ENCODE assay signal across 8 cellular contexts in genomic region chr9:92141144-92142129, GRCh38. TPM values are rescaled to one million over a fixed set of nuclear protein-coding genes. Genes with fewer than 3 reads are reported as not detected.
A peak's percentile ranks its signal among the peaks of the same experiment; 100 is the strongest.
DNase-seq lines count a peak whose midpoint lies in the region; ATAC-seq and TF ChIP-seq lines count a peak whose summit lies in the region.

No MANE protein-coding gene starts in this region.

- POLR2A ChIA-PET in activated CD4-positive, alpha-beta T cell treated with anti-CD3 and anti-CD28 coated beads for 36 hours (lab: Charles Lee) = no interaction called here
- POLR2A ChIA-PET in activated CD4-positive, alpha-beta memory T cell treated with anti-CD3 and anti-CD28 coated beads, Interleukin-2, amount 10 ng/mL, durations not matched to agents 7 days and 5 days (lab: Charles Lee) = interaction anchor here (0.9 to 1.0 kb wide), 2 partner anchors 184 to 493 kb away, joined by 3 read pairs; partner anchors contain the start of gene NOL8

- H3K27me3 ChIP-seq in sigmoid colon = peaks cover 0 to 20% (median 7%) of the 10 kb centered on the region in 3 donors
- H3K27me3 ChIP-seq in SJCRH30 = no peaks in the 10 kb centered on the region

- H3K27ac ChIP-seq in sigmoid colon (peak overlapping the region in 2 of 4 donors; percentile 27 to 41), SJCRH30 (no peak overlapping the region)

- H3K4me1 Mint-ChIP-seq in activated CD4-positive, alpha-beta T cell treated with anti-CD3 and anti-CD28 coated beads for 36 hours = peaks cover 8% of the 10 kb centered on the region
- peaks cover 14% of the 10 kb centered on the region for H3K4me1 Mint-ChIP-seq in activated CD4-positive, alpha-beta memory T cell treated with anti-CD3 and anti-CD28 coated beads, Interleukin-2, amount 10 ng/mL, durations not matched to agents 7 days and 5 days

- peaks cover 0 to 20% (median 16%) of the 10 kb centered on the region in 4 donors for H3K4me1 ChIP-seq in sigmoid colon
- H3K4me1 ChIP-seq in SJCRH30 = peaks cover 12% of the 10 kb centered on the region

- H3K9me3 Mint-ChIP-seq in activated CD4-positive, alpha-beta T cell treated with anti-CD3 and anti-CD28 coated beads for 36 hours (ENCODE audit: low read depth) = no peaks in the 10 kb centered on the region
- H3K9me3 Mint-ChIP-seq in activated CD4-positive, alpha-beta memory T cell treated with anti-CD3 and anti-CD28 coated beads, Interleukin-2, amount 10 ng/mL, durations not matched to agents 7 days and 5 days = no peaks in the 10 kb centered on the region

- H3K9me3 ChIP-seq in sigmoid colon = no peaks in the 10 kb centered on the region
- H3K9me3 ChIP-seq in SJCRH30 (replicated peaks) = no peaks in the 10 kb centered on the region

- peak overlapping the region; percentile 15 to 46 (median 44) for H3K4me3 ChIP-seq in sigmoid colon
- H3K4me3 ChIP-seq in SJCRH30 = no peak overlapping the region

- CTCF ChIA-PET in activated CD4-positive, alpha-beta T cell treated with anti-CD3 and anti-CD28 coated beads for 36 hours (lab: Charles Lee) = interaction anchor here (0.5 to 4.3 kb wide), 22 partner anchors 7 to 902 kb away, joined by 3 to 37 read pairs (median 4); no protein-coding TSS in a partner anchor
- CTCF ChIA-PET in activated CD4-positive, alpha-beta memory T cell treated with anti-CD3 and anti-CD28 coated beads, Interleukin-2, amount 10 ng/mL, durations not matched to agents 7 days and 5 days (lab: Charles Lee) = interaction anchor here (0.6 to 4.1 kb wide), 31 partner anchors 7 to 649 kb away, joined by 3 to 35 read pairs (median 7); partner anchors contain the start of genes CENPP and NOL8

- no peak for TF ChIP-seq POLR2A in sigmoid colon (IDR thresholded peaks at IDR 0.05)

- no peak for TF ChIP-seq EP300 in sigmoid colon (IDR thresholded peaks at IDR 0.05)

- no peak overlapping the region for H3K27ac Mint-ChIP-seq in activated CD4-positive, alpha-beta T cell treated with anti-CD3 and anti-CD28 coated beads for 36 hours
- no peak overlapping the region for H3K27ac Mint-ChIP-seq in activated CD4-positive, alpha-beta memory T cell treated with anti-CD3 and anti-CD28 coated beads, Interleukin-2, amount 10 ng/mL, durations not matched to agents 7 days and 5 days

- peak in 1 of 4 experiments; percentile 24 for TF ChIP-seq CTCF in sigmoid colon (IDR thresholded peaks at IDR 0.05)

- H3K27me3 Mint-ChIP-seq in activated CD4-positive, alpha-beta T cell treated with anti-CD3 and anti-CD28 coated beads for 36 hours = peaks cover 40% of the 10 kb centered on the region
- H3K27me3 Mint-ChIP-seq in activated CD4-positive, alpha-beta memory T cell treated with anti-CD3 and anti-CD28 coated beads, Interleukin-2, amount 10 ng/mL, durations not matched to agents 7 days and 5 days = peaks cover 36% of the 10 kb centered on the region

- intact Hi-C loops in activated CD4-positive, alpha-beta T cell treated with anti-CD3 and anti-CD28 coated beads for 36 hours (cut with DNase I, micrococcal nuclease) = loop anchor here (2.0 to 5.0 kb wide), 4 partner anchors 51 to 649 kb away; no protein-coding TSS in a partner anchor
- intact Hi-C loops in left cardiac atrium (cut with DNase I) (no loop called here), sigmoid colon (cut with DNase I) (loop anchor here (10.0 kb wide), 2 partner anchors 293 to 513 kb away; no protein-coding TSS in a partner anchor)

- H3K36me3 Mint-ChIP-seq in activated CD4-positive, alpha-beta T cell treated with anti-CD3 and anti-CD28 coated beads for 36 hours (ENCODE audit: low read depth) = no peaks in the 10 kb centered on the region
- no peaks in the 10 kb centered on the region for H3K36me3 Mint-ChIP-seq in activated CD4-positive, alpha-beta memory T cell treated with anti-CD3 and anti-CD28 coated beads, Interleukin-2, amount 10 ng/mL, durations not matched to agents 7 days and 5 days (ENCODE audit: low read depth)

- ATAC-seq in activated CD4-positive, alpha-beta T cell treated with anti-CD3 and anti-CD28 coated beads for 36 hours = no peak
- ATAC-seq in left cardiac atrium = peak; percentile 51 to 64
- ATAC-seq in HG02840 (IDR thresholded peaks at IDR 0.05; ENCODE audit: low FRiP score, unreplicated experiment) = no peak

- DNase-seq in activated CD4-positive, alpha-beta T cell treated with anti-CD3 and anti-CD28 coated beads for 36 hours = peak; percentile 33
- DNase-seq in activated CD4-positive, alpha-beta T cell treated with anti-CD3 and anti-CD28 coated beads, Interleukin-2, amount 50 U/mL, for 1 hour = no peak
- DNase-seq in activated CD4-positive, alpha-beta memory T cell treated with anti-CD3 and anti-CD28 coated beads, Interleukin-2, amount 10 ng/mL, durations not matched to agents 7 days and 5 days = no peak
- DNase-seq in left cardiac atrium (peak; percentile 40), sigmoid colon (peak; percentile 68), SJCRH30 (no peak), putamen (ENCODE audit: low spot score) (no peak)

- 13 to 16% methylated on average over 62 of the region's 62 CpGs for WGBS in sigmoid colon, 2 donors

- peak overlapping the region; percentile 9 for H3K4me3 Mint-ChIP-seq in activated CD4-positive, alpha-beta T cell treated with anti-CD3 and anti-CD28 coated beads for 36 hours
- peak overlapping the region; percentile 14 for H3K4me3 Mint-ChIP-seq in activated CD4-positive, alpha-beta memory T cell treated with anti-CD3 and anti-CD28 coated beads, Interleukin-2, amount 10 ng/mL, durations not matched to agents 7 days and 5 days

- H3K36me3 ChIP-seq in sigmoid colon (no peaks in the 10 kb centered on the region), SJCRH30 (no peaks in the 10 kb centered on the region)

RNA-seq across cellular contexts. Expression of gene SPTLC1, which starts 26.2 kb away (rescaled TPM):
- 10 to 100 TPM; 45.9 to 46.6 TPM for total RNA-seq in activated CD4-positive, alpha-beta T cell treated with anti-CD3 and anti-CD28 coated beads for 36 hours
- 10 to 100 TPM; 55.1 to 60.9 TPM for total RNA-seq in activated CD4-positive, alpha-beta memory T cell treated with anti-CD3 and anti-CD28 coated beads, Interleukin-2, amount 10 ng/mL, durations not matched to agents 7 days and 5 days
- 10 to 100 TPM; 29.9 to 31.6 TPM for total RNA-seq in left cardiac atrium
- 10 to 100 TPM; 55.0 to 75.4 (median 67.8) TPM for total RNA-seq in sigmoid colon
- 10 to 100 TPM; 10.2 to 47.1 (median 11.1) TPM for polyA plus RNA-seq in sigmoid colon
- 112 and 121 TPM in 2 replicates for total RNA-seq in SJCRH30 (2014; rRNA removed; shearing (Covaris generic))

Comparison
In these comparisons a context has a peak if more than half of its experiments do, and no peak if none do; other contexts are left out.
1. DNase-seq: peak in activated CD4-positive, alpha-beta T cell treated with anti-CD3 and anti-CD28 coated beads for 36 hours (single experiment), left cardiac atrium (single experiment) and sigmoid colon (single experiment); none in activated CD4-positive, alpha-beta T cell treated with anti-CD3 and anti-CD28 coated beads, Interleukin-2, amount 50 U/mL, for 1 hour (single experiment), activated CD4-positive, alpha-beta memory T cell treated with anti-CD3 and anti-CD28 coated beads, Interleukin-2, amount 10 ng/mL, durations not matched to agents 7 days and 5 days (single experiment), SJCRH30 (0 of 2) and putamen (single experiment).
2. ATAC-seq: peak in left cardiac atrium (2 of 2); none in activated CD4-positive, alpha-beta T cell treated with anti-CD3 and anti-CD28 coated beads for 36 hours (single experiment) and HG02840 (single experiment).
3. intact Hi-C loops: an anchor here in activated CD4-positive, alpha-beta T cell treated with anti-CD3 and anti-CD28 coated beads for 36 hours (2.0 to 5.0 kb wide) and sigmoid colon (10.0 kb wide); none called in left cardiac atrium.